ENCODE assay signal across 1 cellular context in the genomic region with DNA sequence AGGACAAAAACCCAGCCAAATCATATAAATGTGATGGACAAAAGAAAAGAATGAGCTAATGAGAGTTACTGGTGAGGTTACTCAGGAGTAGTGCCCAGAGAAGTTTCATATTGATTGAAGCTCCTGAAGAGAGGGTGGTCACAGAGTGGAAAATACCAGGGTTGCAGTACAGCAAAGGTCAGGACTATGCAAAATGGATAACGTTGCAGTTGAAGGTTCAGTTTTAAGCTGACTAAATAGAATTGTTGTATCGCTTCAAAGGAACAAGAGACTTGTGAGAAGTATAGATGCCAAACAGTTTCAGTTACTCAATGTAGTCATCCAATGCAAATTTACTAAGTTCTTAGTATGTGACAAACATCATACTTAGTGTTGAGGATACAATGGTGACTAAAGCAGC.
TF ChIP-seq lines count a peak whose summit lies in the region.

No MANE protein-coding gene starts in this region.

TF ChIP-seq in HepG2, 621 proteins besides CTCF, POLR2A, EP300 and RAD21 (continued from another document and continues in another):
- TF ChIP-seq NAIF1 (CRISPR knock-in tag; IDR thresholded peaks at IDR 0.05; ENCODE audit: borderline replicate concordance) (0 out of 2 replicates have a peak, but pooled peaks have one; percentile 40), ZBTB7A (CRISPR knock-in tag; IDR thresholded peaks at IDR 0.05) (no peak), ZNF614 (CRISPR knock-in tag; IDR thresholded peaks at IDR 0.05; ENCODE audit: borderline replicate concordance) (0 out of 2 replicates have a peak, but pooled peaks have one; percentile 26), MAFF (IDR thresholded peaks at IDR 0.05; ENCODE audit: low read depth, low read length) (peak; percentile 88), ZNF256 (CRISPR knock-in tag; conservative IDR thresholded peaks at IDR 0.05) (no peak), ZNF180 (CRISPR knock-in tag; IDR thresholded peaks at IDR 0.05; ENCODE audit: borderline replicate concordance, low read depth) (no peak), DR1 (CRISPR knock-in tag; IDR thresholded peaks at IDR 0.05) (no peak), ZNF205 (CRISPR knock-in tag; IDR thresholded peaks at IDR 0.05) (peak; percentile 57; the same call in 1 of the 2 replicates), SMARCC2 (IDR thresholded peaks at IDR 0.05) (no peak), KLF13 (CRISPR knock-in tag; IDR thresholded peaks at IDR 0.05) (no peak), ZNF510 (CRISPR knock-in tag; IDR thresholded peaks at IDR 0.05; ENCODE audit: low read depth) (no peak), GFI1 (CRISPR knock-in tag; IDR thresholded peaks at IDR 0.05; ENCODE audit: borderline replicate concordance) (no peak), MED13 (CRISPR knock-in tag; IDR thresholded peaks at IDR 0.05) (no peak), ZNF891 (CRISPR knock-in tag; IDR thresholded peaks at IDR 0.05) (no peak), ZNF777 (CRISPR knock-in tag; IDR thresholded peaks at IDR 0.05) (no peak), ZNF792 (CRISPR knock-in tag; IDR thresholded peaks at IDR 0.05) (no peak), HOXA7 (CRISPR knock-in tag; IDR thresholded peaks at IDR 0.05) (no peak), RFX3 (CRISPR knock-in tag; IDR thresholded peaks at IDR 0.05) (no peak), KLF15 (CRISPR knock-in tag; IDR thresholded peaks at IDR 0.05; ENCODE audit: borderline replicate concordance) (no peak), RFXAP (CRISPR knock-in tag; IDR thresholded peaks at IDR 0.05; ENCODE audit: borderline replicate concordance) (no peak), SNAI1 (CRISPR knock-in tag; IDR thresholded peaks at IDR 0.05; ENCODE audit: borderline replicate concordance) (no peak), MAF1 (CRISPR knock-in tag; IDR thresholded peaks at IDR 0.05; ENCODE audit: borderline replicate concordance) (no peak), ATF6 (CRISPR knock-in tag; conservative IDR thresholded peaks at IDR 0.05) (no peak), FLYWCH1 (CRISPR knock-in tag; IDR thresholded peaks at IDR 0.05) (no peak), FOXA3 (CRISPR knock-in tag; IDR thresholded peaks at IDR 0.05) (peak; percentile 63; the same call in 1 of the 2 replicates), SALL2 (CRISPR knock-in tag; IDR thresholded peaks at IDR 0.05) (no peak), PCBP2 (optimal IDR thresholded peaks at IDR 0.05; ENCODE audit: low read depth, low read length, poor library complexity, severe bottlenecking) (no peak), FOXM1 (CRISPR knock-in tag; IDR thresholded peaks at IDR 0.05) (no peak), MTA1 (CRISPR knock-in tag; IDR thresholded peaks at IDR 0.05; ENCODE audit: borderline replicate concordance) (no peak), ZNF768 (CRISPR knock-in tag; IDR thresholded peaks at IDR 0.05) (no peak), HDAC1 (CRISPR knock-in tag; IDR thresholded peaks at IDR 0.05) (0 out of 2 replicates have a peak, but pooled peaks have one; percentile 33)
- TF ChIP-seq, protein P1, sequence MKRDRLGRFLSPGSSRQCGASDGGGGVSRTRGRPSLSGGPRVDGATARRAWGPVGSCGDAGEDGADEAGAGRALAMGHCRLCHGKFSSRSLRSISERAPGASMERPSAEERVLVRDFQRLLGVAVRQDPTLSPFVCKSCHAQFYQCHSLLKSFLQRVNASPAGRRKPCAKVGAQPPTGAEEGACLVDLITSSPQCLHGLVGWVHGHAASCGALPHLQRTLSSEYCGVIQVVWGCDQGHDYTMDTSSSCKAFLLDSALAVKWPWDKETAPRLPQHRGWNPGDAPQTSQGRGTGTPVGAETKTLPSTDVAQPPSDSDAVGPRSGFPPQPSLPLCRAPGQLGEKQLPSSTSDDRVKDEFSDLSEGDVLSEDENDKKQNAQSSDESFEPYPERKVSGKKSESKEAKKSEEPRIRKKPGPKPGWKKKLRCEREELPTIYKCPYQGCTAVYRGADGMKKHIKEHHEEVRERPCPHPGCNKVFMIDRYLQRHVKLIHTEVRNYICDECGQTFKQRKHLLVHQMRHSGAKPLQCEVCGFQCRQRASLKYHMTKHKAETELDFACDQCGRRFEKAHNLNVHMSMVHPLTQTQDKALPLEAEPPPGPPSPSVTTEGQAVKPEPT (CRISPR knock-in tag; IDR thresholded peaks at IDR 0.05; ENCODE audit: low read depth), result no peak
- TF ChIP-seq, protein P2, sequence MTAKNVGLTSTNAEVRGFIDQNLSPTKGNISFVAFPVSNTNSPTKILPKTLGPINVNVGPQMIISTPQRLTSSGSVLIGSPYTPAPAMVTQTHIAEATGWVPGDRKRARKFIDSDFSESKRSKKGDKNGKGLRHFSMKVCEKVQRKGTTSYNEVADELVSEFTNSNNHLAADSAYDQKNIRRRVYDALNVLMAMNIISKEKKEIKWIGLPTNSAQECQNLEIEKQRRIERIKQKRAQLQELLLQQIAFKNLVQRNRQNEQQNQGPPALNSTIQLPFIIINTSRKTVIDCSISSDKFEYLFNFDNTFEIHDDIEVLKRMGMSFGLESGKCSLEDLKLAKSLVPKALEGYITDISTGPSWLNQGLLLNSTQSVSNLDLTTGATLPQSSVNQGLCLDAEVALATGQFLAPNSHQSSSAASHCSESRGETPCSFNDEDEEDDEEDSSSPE (CRISPR knock-in tag; IDR thresholded peaks at IDR 0.05), result no peak
- TF ChIP-seq, protein P3, sequence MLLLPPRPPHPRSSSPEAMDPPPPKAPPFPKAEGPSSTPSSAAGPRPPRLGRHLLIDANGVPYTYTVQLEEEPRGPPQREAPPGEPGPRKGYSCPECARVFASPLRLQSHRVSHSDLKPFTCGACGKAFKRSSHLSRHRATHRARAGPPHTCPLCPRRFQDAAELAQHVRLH (CRISPR knock-in tag; IDR thresholded peaks at IDR 0.05; ENCODE audit: borderline replicate concordance, low read depth), result no peak
- TF ChIP-seq, protein P4, sequence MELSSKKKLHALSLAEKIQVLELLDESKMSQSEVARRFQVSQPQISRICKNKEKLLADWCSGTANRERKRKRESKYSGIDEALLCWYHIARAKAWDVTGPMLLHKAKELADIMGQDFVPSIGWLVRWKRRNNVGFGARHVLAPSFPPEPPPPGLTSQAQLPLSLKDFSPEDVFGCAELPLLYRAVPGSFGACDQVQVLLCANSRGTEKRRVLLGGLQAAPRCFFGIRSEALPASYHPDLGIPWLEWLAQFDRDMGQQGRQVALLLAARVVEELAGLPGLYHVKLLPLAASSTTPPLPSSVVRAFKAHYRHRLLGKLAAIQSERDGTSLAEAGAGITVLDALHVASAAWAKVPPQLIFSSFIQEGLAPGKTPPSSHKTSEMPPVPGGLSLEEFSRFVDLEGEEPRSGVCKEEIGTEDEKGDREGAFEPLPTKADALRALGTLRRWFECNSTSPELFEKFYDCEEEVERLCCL (CRISPR knock-in tag; IDR thresholded peaks at IDR 0.05; ENCODE audit: borderline replicate concordance), result no peak
- TF ChIP-seq, protein P5, sequence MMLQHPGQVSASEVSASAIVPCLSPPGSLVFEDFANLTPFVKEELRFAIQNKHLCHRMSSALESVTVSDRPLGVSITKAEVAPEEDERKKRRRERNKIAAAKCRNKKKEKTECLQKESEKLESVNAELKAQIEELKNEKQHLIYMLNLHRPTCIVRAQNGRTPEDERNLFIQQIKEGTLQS (CRISPR knock-in tag; IDR thresholded peaks at IDR 0.05), result no peak
- TF ChIP-seq, protein P6, sequence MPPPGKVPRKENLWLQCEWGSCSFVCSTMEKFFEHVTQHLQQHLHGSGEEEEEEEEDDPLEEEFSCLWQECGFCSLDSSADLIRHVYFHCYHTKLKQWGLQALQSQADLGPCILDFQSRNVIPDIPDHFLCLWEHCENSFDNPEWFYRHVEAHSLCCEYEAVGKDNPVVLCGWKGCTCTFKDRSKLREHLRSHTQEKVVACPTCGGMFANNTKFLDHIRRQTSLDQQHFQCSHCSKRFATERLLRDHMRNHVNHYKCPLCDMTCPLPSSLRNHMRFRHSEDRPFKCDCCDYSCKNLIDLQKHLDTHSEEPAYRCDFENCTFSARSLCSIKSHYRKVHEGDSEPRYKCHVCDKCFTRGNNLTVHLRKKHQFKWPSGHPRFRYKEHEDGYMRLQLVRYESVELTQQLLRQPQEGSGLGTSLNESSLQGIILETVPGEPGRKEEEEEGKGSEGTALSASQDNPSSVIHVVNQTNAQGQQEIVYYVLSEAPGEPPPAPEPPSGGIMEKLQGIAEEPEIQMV (CRISPR knock-in tag; IDR thresholded peaks at IDR 0.05; ENCODE audit: low read depth), result no peak
- TF ChIP-seq, protein P7, sequence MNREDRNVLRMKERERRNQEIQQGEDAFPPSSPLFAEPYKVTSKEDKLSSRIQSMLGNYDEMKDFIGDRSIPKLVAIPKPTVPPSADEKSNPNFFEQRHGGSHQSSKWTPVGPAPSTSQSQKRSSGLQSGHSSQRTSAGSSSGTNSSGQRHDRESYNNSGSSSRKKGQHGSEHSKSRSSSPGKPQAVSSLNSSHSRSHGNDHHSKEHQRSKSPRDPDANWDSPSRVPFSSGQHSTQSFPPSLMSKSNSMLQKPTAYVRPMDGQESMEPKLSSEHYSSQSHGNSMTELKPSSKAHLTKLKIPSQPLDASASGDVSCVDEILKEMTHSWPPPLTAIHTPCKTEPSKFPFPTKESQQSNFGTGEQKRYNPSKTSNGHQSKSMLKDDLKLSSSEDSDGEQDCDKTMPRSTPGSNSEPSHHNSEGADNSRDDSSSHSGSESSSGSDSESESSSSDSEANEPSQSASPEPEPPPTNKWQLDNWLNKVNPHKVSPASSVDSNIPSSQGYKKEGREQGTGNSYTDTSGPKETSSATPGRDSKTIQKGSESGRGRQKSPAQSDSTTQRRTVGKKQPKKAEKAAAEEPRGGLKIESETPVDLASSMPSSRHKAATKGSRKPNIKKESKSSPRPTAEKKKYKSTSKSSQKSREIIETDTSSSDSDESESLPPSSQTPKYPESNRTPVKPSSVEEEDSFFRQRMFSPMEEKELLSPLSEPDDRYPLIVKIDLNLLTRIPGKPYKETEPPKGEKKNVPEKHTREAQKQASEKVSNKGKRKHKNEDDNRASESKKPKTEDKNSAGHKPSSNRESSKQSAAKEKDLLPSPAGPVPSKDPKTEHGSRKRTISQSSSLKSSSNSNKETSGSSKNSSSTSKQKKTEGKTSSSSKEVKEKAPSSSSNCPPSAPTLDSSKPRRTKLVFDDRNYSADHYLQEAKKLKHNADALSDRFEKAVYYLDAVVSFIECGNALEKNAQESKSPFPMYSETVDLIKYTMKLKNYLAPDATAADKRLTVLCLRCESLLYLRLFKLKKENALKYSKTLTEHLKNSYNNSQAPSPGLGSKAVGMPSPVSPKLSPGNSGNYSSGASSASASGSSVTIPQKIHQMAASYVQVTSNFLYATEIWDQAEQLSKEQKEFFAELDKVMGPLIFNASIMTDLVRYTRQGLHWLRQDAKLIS (CRISPR knock-in tag; IDR thresholded peaks at IDR 0.05), result no peak
- TF ChIP-seq, protein P8, sequence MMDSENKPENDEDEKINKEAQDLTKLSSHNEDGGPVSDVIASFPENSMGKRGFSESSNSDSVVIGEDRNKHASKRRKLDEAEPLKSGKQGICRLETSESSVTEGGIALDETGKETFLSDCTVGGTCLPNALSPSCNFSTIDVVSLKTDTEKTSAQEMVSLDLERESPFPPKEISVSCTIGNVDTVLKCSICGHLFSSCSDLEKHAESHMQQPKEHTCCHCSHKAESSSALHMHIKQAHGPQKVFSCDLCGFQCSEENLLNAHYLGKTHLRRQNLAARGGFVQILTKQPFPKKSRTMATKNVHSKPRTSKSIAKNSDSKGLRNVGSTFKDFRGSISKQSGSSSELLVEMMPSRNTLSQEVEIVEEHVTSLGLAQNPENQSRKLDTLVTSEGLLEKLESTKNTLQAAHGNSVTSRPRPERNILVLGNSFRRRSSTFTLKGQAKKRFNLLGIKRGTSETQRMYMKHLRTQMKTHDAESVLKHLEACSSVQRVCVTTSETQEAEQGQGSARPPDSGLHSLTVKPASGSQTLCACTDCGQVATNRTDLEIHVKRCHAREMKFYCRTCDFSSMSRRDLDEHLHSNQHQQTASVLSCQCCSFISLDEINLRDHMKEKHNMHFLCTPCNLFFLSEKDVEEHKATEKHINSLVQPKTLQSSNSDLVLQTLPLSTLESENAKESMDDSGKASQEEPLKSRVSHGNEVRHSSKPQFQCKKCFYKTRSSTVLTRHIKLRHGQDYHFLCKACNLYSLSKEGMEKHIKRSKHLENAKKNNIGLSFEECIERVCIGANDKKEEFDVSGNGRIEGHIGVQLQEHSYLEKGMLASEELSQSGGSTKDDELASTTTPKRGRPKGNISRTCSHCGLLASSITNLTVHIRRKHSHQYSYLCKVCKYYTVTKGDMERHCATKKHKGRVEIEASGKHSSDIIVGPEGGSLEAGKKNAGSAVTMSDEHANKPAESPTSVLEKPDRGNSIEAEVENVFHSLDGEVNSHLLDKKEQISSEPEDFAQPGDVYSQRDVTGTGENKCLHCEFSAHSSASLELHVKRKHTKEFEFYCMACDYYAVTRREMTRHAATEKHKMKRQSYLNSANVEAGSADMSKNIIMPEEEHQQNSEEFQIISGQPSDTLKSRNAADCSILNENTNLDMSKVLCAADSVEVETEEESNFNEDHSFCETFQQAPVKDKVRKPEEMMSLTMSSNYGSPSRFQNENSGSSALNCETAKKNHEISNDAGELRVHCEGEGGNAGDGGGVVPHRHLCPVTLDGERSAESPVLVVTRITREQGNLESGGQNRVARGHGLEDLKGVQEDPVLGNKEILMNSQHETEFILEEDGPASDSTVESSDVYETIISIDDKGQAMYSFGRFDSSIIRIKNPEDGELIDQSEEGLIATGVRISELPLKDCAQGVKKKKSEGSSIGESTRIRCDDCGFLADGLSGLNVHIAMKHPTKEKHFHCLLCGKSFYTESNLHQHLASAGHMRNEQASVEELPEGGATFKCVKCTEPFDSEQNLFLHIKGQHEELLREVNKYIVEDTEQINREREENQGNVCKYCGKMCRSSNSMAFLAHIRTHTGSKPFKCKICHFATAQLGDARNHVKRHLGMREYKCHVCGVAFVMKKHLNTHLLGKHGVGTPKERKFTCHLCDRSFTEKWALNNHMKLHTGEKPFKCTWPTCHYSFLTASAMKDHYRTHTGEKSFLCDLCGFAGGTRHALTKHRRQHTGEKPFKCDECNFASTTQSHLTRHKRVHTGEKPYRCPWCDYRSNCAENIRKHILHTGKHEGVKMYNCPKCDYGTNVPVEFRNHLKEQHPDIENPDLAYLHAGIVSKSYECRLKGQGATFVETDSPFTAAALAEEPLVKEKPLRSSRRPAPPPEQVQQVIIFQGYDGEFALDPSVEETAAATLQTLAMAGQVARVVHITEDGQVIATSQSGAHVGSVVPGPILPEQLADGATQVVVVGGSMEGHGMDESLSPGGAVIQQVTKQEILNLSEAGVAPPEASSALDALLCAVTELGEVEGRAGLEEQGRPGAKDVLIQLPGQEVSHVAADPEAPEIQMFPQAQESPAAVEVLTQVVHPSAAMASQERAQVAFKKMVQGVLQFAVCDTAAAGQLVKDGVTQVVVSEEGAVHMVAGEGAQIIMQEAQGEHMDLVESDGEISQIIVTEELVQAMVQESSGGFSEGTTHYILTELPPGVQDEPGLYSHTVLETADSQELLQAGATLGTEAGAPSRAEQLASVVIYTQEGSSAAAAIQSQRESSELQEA (CRISPR knock-in tag; IDR thresholded peaks at IDR 0.05; ENCODE audit: not compliant biosample characterization), result no peak
